ENCODE assay signal across 8 cellular contexts in genomic region chr1:89566761-89567174, GRCh38. TPM values are rescaled to one million over a fixed set of nuclear protein-coding genes. Genes with fewer than 3 reads are reported as not detected.
A peak's percentile ranks its signal among the peaks of the same experiment; 100 is the strongest.
DNase-seq lines count a peak whose midpoint lies in the region; ATAC-seq, FAIRE-seq and TF ChIP-seq lines count a peak whose summit lies in the region.

No MANE protein-coding gene starts in this region.

- no peak for ATAC-seq in GM21367 (IDR thresholded peaks at IDR 0.05; ENCODE audit: unreplicated experiment)

- TF ChIP-seq CTCF in bronchial epithelial cell (IDR thresholded peaks at IDR 0.05; ENCODE audit: insufficient read depth, low read length, severe bottlenecking) (no peak), GM20000 (IDR thresholded peaks at IDR 0.05; ENCODE audit: extremely low read depth, missing control alignments) (no peak)

- no peak overlapping the region for H3K4me3 ChIP-seq in bronchial epithelial cell (ENCODE audit: low read depth, low read length)
- H3K4me3 ChIP-seq in effector memory CD4-positive, alpha-beta T cell (ENCODE audit: insufficient read depth, low read depth, low read length, poor library complexity, severe bottlenecking) = no peak overlapping the region

- no peaks in the 10 kb centered on the region for H3K36me3 ChIP-seq in bronchial epithelial cell (ENCODE audit: control insufficient read depth, insufficient read depth, low read length)
- H3K36me3 ChIP-seq in effector memory CD4-positive, alpha-beta T cell (ENCODE audit: control insufficient read depth, insufficient read depth, low read length) = no peaks in the 10 kb centered on the region

- H3K27ac ChIP-seq in effector memory CD4-positive, alpha-beta T cell (ENCODE audit: insufficient read depth, low read length, poor library complexity, severe bottlenecking) = no peak overlapping the region

- DNase-seq in HCEC 1CT = peak; percentile 65
- peak; percentile 54 for DNase-seq in bronchial epithelial cell (ENCODE audit: low read depth)
- peak; percentile 64 for DNase-seq in islet precursor cell
- peak; percentile 30 for DNase-seq in retina
- no peak for DNase-seq in effector memory CD4-positive, alpha-beta T cell
- DNase-seq in GM20000 (ENCODE audit: low spot score) = no peak
- DNase-seq in activated T-cell treated with anti-CD3 and anti-CD28 coated beads for 4 hours = no peak

- H3K27me3 ChIP-seq in bronchial epithelial cell (ENCODE audit: control insufficient read depth, insufficient read depth, low read length) = no peaks in the 10 kb centered on the region
- no peaks in the 10 kb centered on the region for H3K27me3 ChIP-seq in effector memory CD4-positive, alpha-beta T cell (replicated peaks; ENCODE audit: control insufficient read depth, insufficient read depth, low read length, poor library complexity, severe bottlenecking)

- no peaks in the 10 kb centered on the region for H3K4me1 ChIP-seq in effector memory CD4-positive, alpha-beta T cell (ENCODE audit: control insufficient read depth, insufficient read depth, low read length, poor library complexity, severe bottlenecking)

- no peaks in the 10 kb centered on the region for H3K9me3 ChIP-seq in effector memory CD4-positive, alpha-beta T cell (ENCODE audit: control insufficient read depth, low read length)

- no peak for FAIRE-seq in bronchial epithelial cell (lab: Jason Lieb, UNC)

RNA-seq across cellular contexts. Expression of gene LRRC8B, which starts 42.1 kb away (rescaled TPM):
- 7.6 and 17.5 TPM in 2 replicates for total RNA-seq in bronchial epithelial cell

Comparison
In these comparisons a context has a peak if more than half of its experiments do, and no peak if none do; other contexts are left out.
1. DNase-seq: peak in HCEC 1CT (single experiment), bronchial epithelial cell (single experiment), islet precursor cell (single experiment) and retina (single experiment); none in effector memory CD4-positive, alpha-beta T cell (0 of 3), GM20000 (single experiment) and activated T-cell treated with anti-CD3 and anti-CD28 coated beads for 4 hours (single experiment).